2 cellular contexts compared by ENCODE assay signal in the genomic region with DNA sequence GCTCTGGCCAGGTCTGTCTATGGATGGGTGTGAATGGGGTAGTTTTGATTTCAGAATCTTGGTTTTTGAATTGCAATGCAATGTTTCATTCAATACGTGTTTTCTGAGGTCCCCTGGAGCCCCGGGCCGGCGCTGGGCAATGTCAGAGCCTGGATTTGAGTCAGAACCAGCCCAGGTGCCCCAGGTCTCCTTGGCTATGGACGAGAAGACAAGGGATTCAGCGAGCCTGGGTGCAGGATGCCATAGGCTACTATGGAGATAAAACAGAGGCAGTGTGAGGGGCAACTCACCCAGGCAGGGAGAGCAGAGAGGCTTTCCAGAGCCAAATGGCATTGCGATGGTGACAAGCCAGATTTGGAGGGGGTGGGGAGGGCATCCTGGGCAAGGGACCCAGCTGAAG.
TF ChIP-seq lines count a peak whose summit lies in the region.

No MANE protein-coding gene starts in this region.

TF ChIP-seq in A549, 52 proteins besides CTCF, POLR2A, EP300 and RAD21:
- TF ChIP-seq FOXS1 (CRISPR knock-in tag; IDR thresholded peaks at IDR 0.05): no peak
- no peak for TF ChIP-seq NFE2L2 (conservative IDR thresholded peaks at IDR 0.05; ENCODE audit: low read length)
- no peak for TF ChIP-seq ZC3H11A (IDR thresholded peaks at IDR 0.05)
- TF ChIP-seq EHF (CRISPR knock-in tag; IDR thresholded peaks at IDR 0.05): no peak
- TF ChIP-seq ESRRA (IDR thresholded peaks at IDR 0.05; ENCODE audit: borderline replicate concordance, low read length): no peak
- no peak for TF ChIP-seq ZSCAN20 (CRISPR knock-in tag; IDR thresholded peaks at IDR 0.05)
- TF ChIP-seq ZFP36 (IDR thresholded peaks at IDR 0.05; ENCODE audit: borderline replicate concordance, partially characterized antibody): no peak
- TF ChIP-seq TP53 (CRISPR knock-in tag; IDR thresholded peaks at IDR 0.05): no peak
- TF ChIP-seq CBX8 (IDR thresholded peaks at IDR 0.05): no peak
- no peak for TF ChIP-seq CHD4 (IDR thresholded peaks at IDR 0.05; ENCODE audit: borderline replicate concordance)
- TF ChIP-seq, protein P1, sequence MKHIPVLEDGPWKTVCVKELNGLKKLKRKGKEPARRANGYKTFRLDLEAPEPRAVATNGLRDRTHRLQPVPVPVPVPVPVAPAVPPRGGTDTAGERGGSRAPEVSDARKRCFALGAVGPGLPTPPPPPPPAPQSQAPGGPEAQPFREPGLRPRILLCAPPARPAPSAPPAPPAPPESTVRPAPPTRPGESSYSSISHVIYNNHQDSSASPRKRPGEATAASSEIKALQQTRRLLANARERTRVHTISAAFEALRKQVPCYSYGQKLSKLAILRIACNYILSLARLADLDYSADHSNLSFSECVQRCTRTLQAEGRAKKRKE (CRISPR knock-in tag; IDR thresholded peaks at IDR 0.05; ENCODE audit: low read depth): no peak
- no peak for TF ChIP-seq NR3C1 (IDR thresholded peaks at IDR 0.05)
- no peak for TF ChIP-seq EHMT2 (IDR thresholded peaks at IDR 0.05; ENCODE audit: low read depth)

TF ChIP-seq in HEK293T, 16 proteins besides CTCF, POLR2A, EP300 and RAD21:
- TF ChIP-seq LEF1 (IDR thresholded peaks at IDR 0.05; ENCODE audit: borderline replicate concordance): no peak
- no peak for TF ChIP-seq BHLHE40 (IDR thresholded peaks at IDR 0.05; ENCODE audit: borderline replicate concordance)
- TF ChIP-seq TARDBP (IDR thresholded peaks at IDR 0.05): no peak
- TF ChIP-seq CTBP1 (IDR thresholded peaks at IDR 0.05; ENCODE audit: borderline replicate concordance): no peak
- no peak for TF ChIP-seq FOXM1 (IDR thresholded peaks at IDR 0.05; ENCODE audit: borderline replicate concordance)
TF ChIP-seq in HEK293T: peak in this region for 0.
